16 cellular contexts compared by ENCODE assay signal in the genomic region with DNA sequence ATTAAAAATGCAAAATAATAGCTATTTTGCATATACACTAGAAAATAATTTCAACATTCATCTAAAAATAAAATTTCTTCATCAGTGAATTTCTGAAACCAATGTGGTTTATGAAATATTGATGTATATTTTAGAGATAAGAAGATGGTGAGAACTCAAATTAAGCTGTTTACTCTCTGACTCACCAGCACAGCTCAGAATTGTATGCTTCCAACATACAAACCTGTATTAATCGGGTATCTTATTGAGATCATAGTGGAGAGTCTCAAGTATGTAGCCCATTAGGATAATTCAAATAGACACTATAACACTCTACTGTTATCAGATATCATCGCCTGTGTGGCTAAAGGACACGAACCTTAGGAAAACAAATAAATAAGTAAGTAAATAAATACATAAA.
"Had no signal": no experiment of that assay in that cellular context is flagged by ENCODE, and none has a peak within 500 bp of the region (broad histone marks: within the 10 kb centered on the region; RNA-seq: fewer than 3 reads in every experiment).

No MANE protein-coding gene starts in this region.

- H3K9me3 ChIP-seq: spleen, tibial artery, vagina had no signal

- H3K27ac ChIP-seq: hepatocyte, spleen, tibial artery, vagina had no signal

- H2AFZ ChIP-seq: hepatocyte had no signal

- FAIRE-seq: colon had no signal

- ATAC-seq: activated CD8-positive, alpha-beta memory T cell treated with anti-CD3 and anti-CD28 coated beads, Interleukin-2, amount 10 ng/mL, durations not matched to agents 7 days and 5 days; sciatic nerve; stimulated activated memory B cell treated with anti-CD40 and anti-IgM and Interleukin-4, amounts not matched to agents 10 μg/mL and 1 μg/mL and 100 μg/mL, for 72 hours had no signal

- H3K4me3 ChIP-seq: hepatocyte, spleen, tibial artery, vagina had no signal

- DNase-seq: activated CD4-positive, alpha-beta T cell treated with anti-CD3 and anti-CD28 coated beads for 1 hour; activated CD4-positive, alpha-beta T cell treated with anti-CD3 and anti-CD28 coated beads, Interleukin-2, amount 50 U/mL, for 48 hours; activated CD8-positive, alpha-beta memory T cell treated with anti-CD3 and anti-CD28 coated beads, Interleukin-2, amount 10 ng/mL, durations not matched to agents 7 days and 5 days; activated effector memory CD4-positive, alpha-beta T cell treated with anti-CD3 and anti-CD28 coated beads, Interleukin-2, amount 50 U/mL, for 16 hours; activated T-cell treated with anti-CD3 and anti-CD28 coated beads, Interleukin-2, amount 50 U/mL, for 24 hours; anterior cingulate cortex; kidney glomerular epithelial cell; mesendoderm; spleen; stimulated activated CD4-positive, alpha-beta T cell treated with anti-CD3 and anti-CD28 coated beads, Interleukin-1b, Interleukin-23, amount 100 ng/mL, for 48 hours; tibial artery had no signal

- H3K4me1 ChIP-seq: spleen, vagina had no signal

- H3K27me3 ChIP-seq: hepatocyte, spleen, tibial artery, vagina had no signal

- H3K36me3 ChIP-seq: spleen, tibial artery, vagina had no signal

- H3K79me2 ChIP-seq: hepatocyte had no signal

- H3K4me2 ChIP-seq: hepatocyte had no signal
